ENCODE assay signal across 1 cellular context in the genomic region with DNA sequence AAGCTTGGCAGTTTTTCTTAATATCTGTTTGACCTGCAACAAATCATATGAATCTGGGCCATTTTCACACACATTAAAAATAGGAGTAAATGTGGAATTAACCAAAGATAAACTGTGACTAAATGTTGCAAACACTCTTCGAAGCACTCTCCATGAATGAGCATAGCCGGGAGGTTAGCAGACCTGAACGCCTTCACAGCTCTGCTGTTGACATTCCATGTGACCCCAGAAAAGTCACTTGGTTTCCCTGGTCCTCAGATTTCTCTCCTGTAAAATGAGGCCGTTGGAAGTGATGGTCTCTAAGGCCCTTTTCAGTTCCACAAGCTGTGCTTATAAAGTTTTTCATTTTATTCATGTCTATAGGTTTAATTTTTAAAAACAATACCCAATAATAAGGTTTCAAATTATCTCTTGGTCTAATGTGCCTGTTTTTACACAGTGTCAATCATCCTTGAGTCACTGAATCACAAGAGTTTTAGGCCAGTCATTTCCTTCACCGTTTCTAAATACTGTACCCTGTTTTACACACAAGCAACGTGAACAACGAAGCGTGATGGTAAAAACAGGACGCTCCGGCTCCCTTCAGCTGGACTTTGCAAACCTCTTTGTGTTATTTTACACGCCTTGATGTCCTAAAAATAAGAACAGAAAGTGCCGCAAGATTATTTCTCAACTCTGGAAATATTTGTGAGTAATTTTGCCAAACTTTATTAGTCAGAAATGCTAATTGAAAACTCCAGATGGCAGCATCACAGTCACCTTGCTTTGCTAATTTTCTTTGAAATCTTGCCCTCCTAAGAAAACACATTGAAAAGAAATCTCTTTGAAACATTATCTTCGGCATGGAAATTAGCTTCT.
TF ChIP-seq lines count a peak whose summit lies in the region.

No MANE protein-coding gene starts in this region.

TF ChIP-seq in K562, 482 proteins besides CTCF, POLR2A, EP300 and RAD21:
- TF ChIP-seq CCAR2 (IDR thresholded peaks at IDR 0.05; ENCODE audit: low read depth, low read length): no peak
- TF ChIP-seq, protein P1, sequence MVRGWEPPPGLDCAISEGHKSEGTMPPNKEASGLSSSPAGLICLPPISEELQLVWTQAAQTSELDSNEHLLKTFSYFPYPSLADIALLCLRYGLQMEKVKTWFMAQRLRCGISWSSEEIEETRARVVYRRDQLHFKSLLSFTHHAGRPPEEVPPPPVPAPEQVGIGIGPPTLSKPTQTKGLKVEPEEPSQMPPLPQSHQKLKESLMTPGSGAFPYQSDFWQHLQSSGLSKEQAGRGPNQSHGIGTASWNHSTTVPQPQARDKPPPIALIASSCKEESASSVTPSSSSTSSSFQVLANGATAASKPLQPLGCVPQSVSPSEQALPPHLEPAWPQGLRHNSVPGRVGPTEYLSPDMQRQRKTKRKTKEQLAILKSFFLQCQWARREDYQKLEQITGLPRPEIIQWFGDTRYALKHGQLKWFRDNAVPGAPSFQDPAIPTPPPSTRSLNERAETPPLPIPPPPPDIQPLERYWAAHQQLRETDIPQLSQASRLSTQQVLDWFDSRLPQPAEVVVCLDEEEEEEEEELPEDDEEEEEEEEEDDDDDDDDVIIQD (CRISPR knock-in tag; IDR thresholded peaks at IDR 0.05): no peak
- no peak for TF ChIP-seq CHD4 (IDR thresholded peaks at IDR 0.05; ENCODE audit: insufficient read depth, insufficient replicate concordance, low read depth, low read length, poor library complexity, severe bottlenecking)
- TF ChIP-seq, protein P2, sequence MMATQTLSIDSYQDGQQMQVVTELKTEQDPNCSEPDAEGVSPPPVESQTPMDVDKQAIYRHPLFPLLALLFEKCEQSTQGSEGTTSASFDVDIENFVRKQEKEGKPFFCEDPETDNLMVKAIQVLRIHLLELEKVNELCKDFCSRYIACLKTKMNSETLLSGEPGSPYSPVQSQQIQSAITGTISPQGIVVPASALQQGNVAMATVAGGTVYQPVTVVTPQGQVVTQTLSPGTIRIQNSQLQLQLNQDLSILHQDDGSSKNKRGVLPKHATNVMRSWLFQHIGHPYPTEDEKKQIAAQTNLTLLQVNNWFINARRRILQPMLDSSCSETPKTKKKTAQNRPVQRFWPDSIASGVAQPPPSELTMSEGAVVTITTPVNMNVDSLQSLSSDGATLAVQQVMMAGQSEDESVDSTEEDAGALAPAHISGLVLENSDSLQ (IDR thresholded peaks at IDR 0.05): peak; percentile 72
- TF ChIP-seq ZNF764 (CRISPR knock-in tag; IDR thresholded peaks at IDR 0.05; ENCODE audit: low read depth): no peak
- no peak for TF ChIP-seq KLF16 (IDR thresholded peaks at IDR 0.05)
- TF ChIP-seq, protein P3, sequence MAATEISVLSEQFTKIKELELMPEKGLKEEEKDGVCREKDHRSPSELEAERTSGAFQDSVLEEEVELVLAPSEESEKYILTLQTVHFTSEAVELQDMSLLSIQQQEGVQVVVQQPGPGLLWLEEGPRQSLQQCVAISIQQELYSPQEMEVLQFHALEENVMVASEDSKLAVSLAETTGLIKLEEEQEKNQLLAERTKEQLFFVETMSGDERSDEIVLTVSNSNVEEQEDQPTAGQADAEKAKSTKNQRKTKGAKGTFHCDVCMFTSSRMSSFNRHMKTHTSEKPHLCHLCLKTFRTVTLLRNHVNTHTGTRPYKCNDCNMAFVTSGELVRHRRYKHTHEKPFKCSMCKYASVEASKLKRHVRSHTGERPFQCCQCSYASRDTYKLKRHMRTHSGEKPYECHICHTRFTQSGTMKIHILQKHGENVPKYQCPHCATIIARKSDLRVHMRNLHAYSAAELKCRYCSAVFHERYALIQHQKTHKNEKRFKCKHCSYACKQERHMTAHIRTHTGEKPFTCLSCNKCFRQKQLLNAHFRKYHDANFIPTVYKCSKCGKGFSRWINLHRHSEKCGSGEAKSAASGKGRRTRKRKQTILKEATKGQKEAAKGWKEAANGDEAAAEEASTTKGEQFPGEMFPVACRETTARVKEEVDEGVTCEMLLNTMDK (IDR thresholded peaks at IDR 0.05; ENCODE audit: borderline replicate concordance, insufficient read depth, low read depth, low read length, poor library complexity, severe bottlenecking): no peak
- no peak for TF ChIP-seq FOXJ2 (tag; IDR thresholded peaks at IDR 0.05)
TF ChIP-seq in K562: peak in this region for 1.
